In the genomic region with DNA sequence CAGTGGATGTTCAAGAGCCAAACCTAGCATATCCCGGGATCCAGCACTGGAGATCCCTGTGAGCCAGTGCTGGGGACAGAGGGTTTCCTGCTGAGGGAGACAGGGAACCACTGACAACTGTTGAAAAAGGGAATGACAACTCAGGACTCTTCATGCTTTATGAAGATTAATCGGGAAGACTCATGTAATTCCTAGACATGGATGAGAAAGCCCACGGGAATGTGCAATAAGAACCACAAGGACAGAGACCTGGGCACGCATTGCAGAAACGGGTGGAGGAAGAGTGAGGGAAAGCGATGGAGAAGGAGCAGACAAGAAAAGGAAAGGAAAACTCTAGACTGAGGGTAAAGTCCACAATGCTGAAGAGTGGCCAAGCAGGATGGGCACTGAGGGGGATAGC, we compare ENCODE assay signal across 1 cellular context.
TF ChIP-seq lines count a peak whose summit lies in the region.

No MANE protein-coding gene starts in this region.

TF ChIP-seq in IMR-90, 13 proteins besides CTCF, POLR2A, EP300 and RAD21:
- TF ChIP-seq, protein P1, sequence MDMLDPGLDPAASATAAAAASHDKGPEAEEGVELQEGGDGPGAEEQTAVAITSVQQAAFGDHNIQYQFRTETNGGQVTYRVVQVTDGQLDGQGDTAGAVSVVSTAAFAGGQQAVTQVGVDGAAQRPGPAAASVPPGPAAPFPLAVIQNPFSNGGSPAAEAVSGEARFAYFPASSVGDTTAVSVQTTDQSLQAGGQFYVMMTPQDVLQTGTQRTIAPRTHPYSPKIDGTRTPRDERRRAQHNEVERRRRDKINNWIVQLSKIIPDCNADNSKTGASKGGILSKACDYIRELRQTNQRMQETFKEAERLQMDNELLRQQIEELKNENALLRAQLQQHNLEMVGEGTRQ (IDR thresholded peaks at IDR 0.05; ENCODE audit: low read depth, low read length), result no peak
- TF ChIP-seq BHLHE40 (IDR thresholded peaks at IDR 0.05; ENCODE audit: low read depth, low read length) (no peak), RCOR1 (IDR thresholded peaks at IDR 0.05; ENCODE audit: insufficient replicate concordance, low read length) (no peak), NFE2L2 (IDR thresholded peaks at IDR 0.05; ENCODE audit: low read depth, low read length) (no peak), SMC3 (IDR thresholded peaks at IDR 0.05; ENCODE audit: low read depth, low read length) (no peak), MAFK (IDR thresholded peaks at IDR 0.05; ENCODE audit: low read depth, low read length) (no peak), MAZ (IDR thresholded peaks at IDR 0.05; ENCODE audit: borderline replicate concordance, low read depth, low read length) (no peak), FOS (IDR thresholded peaks at IDR 0.05; ENCODE audit: low read depth, low read length) (no peak), MXI1 (IDR thresholded peaks at IDR 0.05; ENCODE audit: borderline replicate concordance, low read depth, low read length) (no peak)
